Comparison of ENCODE assay signal across 1 cellular context in the genomic region with DNA sequence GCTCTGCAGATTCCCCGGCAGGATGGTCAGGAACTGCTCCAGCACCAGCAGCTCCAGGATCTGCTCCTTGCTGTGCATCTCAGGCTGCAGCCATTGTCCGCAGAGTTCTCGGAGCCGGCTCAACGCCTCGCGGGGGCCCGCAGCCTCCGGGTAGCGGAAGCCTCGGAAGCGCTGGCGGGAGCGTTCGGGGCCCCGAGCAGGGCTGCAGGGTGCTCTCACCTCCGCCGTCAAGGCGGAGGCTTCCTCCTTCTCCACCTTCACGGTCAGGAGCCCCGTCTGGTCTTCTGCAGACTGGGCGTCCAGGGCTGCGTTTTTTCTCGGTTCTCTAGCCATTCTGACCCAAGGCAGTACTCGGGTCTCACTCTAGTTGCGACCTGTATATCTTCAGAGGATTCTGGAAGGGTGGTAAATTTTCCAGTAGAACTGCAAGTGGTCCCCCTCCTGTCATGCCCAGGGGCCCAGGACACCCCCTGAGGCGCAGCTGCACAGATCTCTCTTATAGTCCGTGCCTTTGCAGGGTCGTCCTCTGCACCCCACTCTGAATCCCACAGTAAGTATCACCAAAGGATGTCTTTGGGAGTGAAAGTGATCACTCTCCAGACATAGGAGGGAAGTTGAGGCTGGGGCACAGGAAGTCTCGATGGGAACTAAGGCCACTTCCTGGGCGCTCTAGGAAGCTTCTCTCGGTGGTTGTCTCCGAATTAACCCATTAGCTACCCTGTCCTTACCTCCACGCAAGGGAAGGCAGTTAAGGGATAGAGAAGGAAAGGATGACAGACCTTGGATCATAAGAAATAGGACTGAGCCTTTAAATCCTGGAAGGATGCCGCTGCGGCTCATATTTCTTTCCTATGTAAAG.
TF ChIP-seq lines count a peak whose summit lies in the region.

Gene ZKSCAN4 (minus strand): TSS at position 622 of the 859 bp plus-strand sequence. CDS start 289 bp downstream, at position 333.

TF ChIP-seq in HepG2, 621 proteins besides CTCF, POLR2A, EP300 and RAD21 (continued from another document and continues in another):
- TF ChIP-seq ZBED4 (CRISPR knock-in tag; IDR thresholded peaks at IDR 0.05; ENCODE audit: borderline replicate concordance) (no peak), ZSCAN21 (CRISPR knock-in tag; IDR thresholded peaks at IDR 0.05; ENCODE audit: borderline replicate concordance) (no peak), KDM4B (CRISPR knock-in tag; IDR thresholded peaks at IDR 0.05) (peak; percentile 87), ZFAT (CRISPR knock-in tag; conservative IDR thresholded peaks at IDR 0.05) (no peak), ZNF605 (CRISPR knock-in tag; IDR thresholded peaks at IDR 0.05) (peak; percentile 66), SIX1 (CRISPR knock-in tag; IDR thresholded peaks at IDR 0.05; ENCODE audit: borderline replicate concordance) (no peak), TSC22D2 (CRISPR knock-in tag; IDR thresholded peaks at IDR 0.05; ENCODE audit: borderline replicate concordance) (no peak), PLRG1 (conservative IDR thresholded peaks at IDR 0.05) (no peak), ZBTB10 (CRISPR knock-in tag; IDR thresholded peaks at IDR 0.05; ENCODE audit: borderline replicate concordance) (peak; percentile 89), BRD4 (CRISPR knock-in tag; IDR thresholded peaks at IDR 0.05) (peak; percentile 20; the same call in 1 of the 2 replicates), PRPF4 (IDR thresholded peaks at IDR 0.05; ENCODE audit: low read depth, low read length, poor library complexity, severe bottlenecking) (no peak), CREM (IDR thresholded peaks at IDR 0.05) (peak; percentile 82), CREM (CRISPR knock-in tag; IDR thresholded peaks at IDR 0.05) (no peak), SKIL (CRISPR knock-in tag; IDR thresholded peaks at IDR 0.05; ENCODE audit: borderline replicate concordance) (no peak), MAF1 (CRISPR knock-in tag; IDR thresholded peaks at IDR 0.05; ENCODE audit: borderline replicate concordance) (peak; percentile 59; the same call in 1 of the 2 replicates), PAWR (CRISPR knock-in tag; IDR thresholded peaks at IDR 0.05; ENCODE audit: borderline replicate concordance) (no peak), ZBTB4 (CRISPR knock-in tag; IDR thresholded peaks at IDR 0.05; ENCODE audit: borderline replicate concordance) (no peak), CREB1 (IDR thresholded peaks at IDR 0.05) (no peak), CREB1 (CRISPR knock-in tag; IDR thresholded peaks at IDR 0.05) (peak; percentile 70), ZNF674 (CRISPR knock-in tag; IDR thresholded peaks at IDR 0.05; ENCODE audit: low read depth) (no peak), ADNP (CRISPR knock-in tag; IDR thresholded peaks at IDR 0.05) (no peak), ZNF30 (CRISPR knock-in tag; IDR thresholded peaks at IDR 0.05) (no peak; the same call in 1 of the 2 replicates), FOSL2 (CRISPR knock-in tag; IDR thresholded peaks at IDR 0.05) (peak; percentile 50)
- TF ChIP-seq, protein P1, sequence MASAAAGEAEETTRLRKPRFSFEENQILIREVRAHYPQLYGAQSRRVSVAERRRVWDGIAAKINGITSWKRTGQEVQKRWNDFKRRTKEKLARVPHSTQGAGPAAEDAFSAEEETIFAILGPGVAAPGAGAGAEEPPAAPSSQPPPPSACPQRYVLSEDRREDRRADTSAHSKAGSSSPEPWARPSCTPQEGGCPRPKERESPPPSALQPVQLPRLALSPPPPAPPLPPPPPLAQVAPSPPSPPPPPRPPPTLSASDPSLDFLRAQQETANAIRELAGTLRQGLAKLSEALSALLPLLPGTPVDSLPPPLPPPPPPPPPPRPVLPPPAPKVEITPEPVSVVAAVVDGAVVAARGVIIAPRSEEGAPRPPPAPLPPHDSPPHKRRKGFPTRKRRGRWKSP (CRISPR knock-in tag; IDR thresholded peaks at IDR 0.05) = peak; percentile 86; the same call in 1 of the 2 replicates
- TF ChIP-seq, protein P2, sequence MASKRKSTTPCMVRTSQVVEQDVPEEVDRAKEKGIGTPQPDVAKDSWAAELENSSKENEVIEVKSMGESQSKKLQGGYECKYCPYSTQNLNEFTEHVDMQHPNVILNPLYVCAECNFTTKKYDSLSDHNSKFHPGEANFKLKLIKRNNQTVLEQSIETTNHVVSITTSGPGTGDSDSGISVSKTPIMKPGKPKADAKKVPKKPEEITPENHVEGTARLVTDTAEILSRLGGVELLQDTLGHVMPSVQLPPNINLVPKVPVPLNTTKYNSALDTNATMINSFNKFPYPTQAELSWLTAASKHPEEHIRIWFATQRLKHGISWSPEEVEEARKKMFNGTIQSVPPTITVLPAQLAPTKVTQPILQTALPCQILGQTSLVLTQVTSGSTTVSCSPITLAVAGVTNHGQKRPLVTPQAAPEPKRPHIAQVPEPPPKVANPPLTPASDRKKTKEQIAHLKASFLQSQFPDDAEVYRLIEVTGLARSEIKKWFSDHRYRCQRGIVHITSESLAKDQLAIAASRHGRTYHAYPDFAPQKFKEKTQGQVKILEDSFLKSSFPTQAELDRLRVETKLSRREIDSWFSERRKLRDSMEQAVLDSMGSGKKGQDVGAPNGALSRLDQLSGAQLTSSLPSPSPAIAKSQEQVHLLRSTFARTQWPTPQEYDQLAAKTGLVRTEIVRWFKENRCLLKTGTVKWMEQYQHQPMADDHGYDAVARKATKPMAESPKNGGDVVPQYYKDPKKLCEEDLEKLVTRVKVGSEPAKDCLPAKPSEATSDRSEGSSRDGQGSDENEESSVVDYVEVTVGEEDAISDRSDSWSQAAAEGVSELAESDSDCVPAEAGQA (IDR thresholded peaks at IDR 0.05; ENCODE audit: low read depth) = no peak
- TF ChIP-seq, protein P2 (CRISPR knock-in tag; IDR thresholded peaks at IDR 0.05; ENCODE audit: borderline replicate concordance) = no peak; the same call in 1 of the 2 replicates
- TF ChIP-seq, protein P3, sequence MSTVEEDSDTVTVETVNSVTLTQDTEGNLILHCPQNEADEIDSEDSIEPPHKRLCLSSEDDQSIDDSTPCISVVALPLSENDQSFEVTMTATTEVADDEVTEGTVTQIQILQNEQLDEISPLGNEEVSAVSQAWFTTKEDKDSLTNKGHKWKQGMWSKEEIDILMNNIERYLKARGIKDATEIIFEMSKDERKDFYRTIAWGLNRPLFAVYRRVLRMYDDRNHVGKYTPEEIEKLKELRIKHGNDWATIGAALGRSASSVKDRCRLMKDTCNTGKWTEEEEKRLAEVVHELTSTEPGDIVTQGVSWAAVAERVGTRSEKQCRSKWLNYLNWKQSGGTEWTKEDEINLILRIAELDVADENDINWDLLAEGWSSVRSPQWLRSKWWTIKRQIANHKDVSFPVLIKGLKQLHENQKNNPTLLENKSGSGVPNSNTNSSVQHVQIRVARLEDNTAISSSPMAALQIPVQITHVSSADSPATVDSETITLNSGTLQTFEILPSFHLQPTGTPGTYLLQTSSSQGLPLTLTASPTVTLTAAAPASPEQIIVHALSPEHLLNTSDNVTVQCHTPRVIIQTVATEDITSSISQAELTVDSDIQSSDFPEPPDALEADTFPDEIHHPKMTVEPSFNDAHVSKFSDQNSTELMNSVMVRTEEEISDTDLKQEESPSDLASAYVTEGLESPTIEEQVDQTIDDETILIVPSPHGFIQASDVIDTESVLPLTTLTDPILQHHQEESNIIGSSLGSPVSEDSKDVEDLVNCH (CRISPR knock-in tag; IDR thresholded peaks at IDR 0.05) = no peak
- TF ChIP-seq, protein P4, sequence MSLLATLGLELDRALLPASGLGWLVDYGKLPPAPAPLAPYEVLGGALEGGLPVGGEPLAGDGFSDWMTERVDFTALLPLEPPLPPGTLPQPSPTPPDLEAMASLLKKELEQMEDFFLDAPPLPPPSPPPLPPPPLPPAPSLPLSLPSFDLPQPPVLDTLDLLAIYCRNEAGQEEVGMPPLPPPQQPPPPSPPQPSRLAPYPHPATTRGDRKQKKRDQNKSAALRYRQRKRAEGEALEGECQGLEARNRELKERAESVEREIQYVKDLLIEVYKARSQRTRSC (CRISPR knock-in tag; IDR thresholded peaks at IDR 0.05; ENCODE audit: low read depth) = no peak
